Comparison of ENCODE assay signal across 1 cellular context in genomic region chr1:30731806-30732276, GRCh38.
TF ChIP-seq lines count a peak whose summit lies in the region.

No MANE protein-coding gene starts in this region.

TF ChIP-seq in K562, 482 proteins besides CTCF, POLR2A, EP300 and RAD21 (continued from another document and continues in another):
- TF ChIP-seq ZNF146 (CRISPR knock-in tag; IDR thresholded peaks at IDR 0.05; ENCODE audit: unreplicated experiment): no peak
- TF ChIP-seq NCOA1 (IDR thresholded peaks at IDR 0.05; ENCODE audit: low read depth): no peak
- no peak for TF ChIP-seq SNAPC5 (CRISPR knock-in tag; IDR thresholded peaks at IDR 0.05)
- TF ChIP-seq MED1 (CRISPR knock-in tag; IDR thresholded peaks at IDR 0.05; ENCODE audit: borderline replicate concordance): no peak
- no peak for TF ChIP-seq ZNF232 (CRISPR knock-in tag; IDR thresholded peaks at IDR 0.05)
- no peak for TF ChIP-seq ZNF583 (CRISPR knock-in tag; IDR thresholded peaks at IDR 0.05)
- TF ChIP-seq ZBTB2 (IDR thresholded peaks at IDR 0.05): 0 out of 2 replicates have a peak, but pooled peaks have one; percentile 49
- no peak for TF ChIP-seq HOXB6 (CRISPR knock-in tag; IDR thresholded peaks at IDR 0.05; ENCODE audit: borderline replicate concordance)
- no peak for TF ChIP-seq RBM34 (IDR thresholded peaks at IDR 0.05; ENCODE audit: borderline replicate concordance, insufficient read depth, low read length)
- TF ChIP-seq ILF3 (IDR thresholded peaks at IDR 0.05; ENCODE audit: borderline replicate concordance): no peak
- no peak for TF ChIP-seq TCF7 (IDR thresholded peaks at IDR 0.05; ENCODE audit: borderline replicate concordance)
- TF ChIP-seq ZNF589 (CRISPR knock-in tag; IDR thresholded peaks at IDR 0.05; ENCODE audit: low read depth): no peak
- peak; percentile 64 for TF ChIP-seq TCF3 (CRISPR knock-in tag; IDR thresholded peaks at IDR 0.05)
- peak; percentile 79 for TF ChIP-seq ZBTB9 (CRISPR knock-in tag; IDR thresholded peaks at IDR 0.05)
- 0 out of 2 replicates have a peak, but pooled peaks have one; percentile 42 for TF ChIP-seq ZC3H11A (IDR thresholded peaks at IDR 0.05; ENCODE audit: low read depth, low read length)
- TF ChIP-seq ZNF445 (CRISPR knock-in tag; IDR thresholded peaks at IDR 0.05; ENCODE audit: low read depth): 0 out of 2 replicates have a peak, but pooled peaks have one; percentile 29
- no peak for TF ChIP-seq ZNF280A (IDR thresholded peaks at IDR 0.05; ENCODE audit: low read depth, partially characterized antibody)
- no peak for TF ChIP-seq ZSCAN32 (CRISPR knock-in tag; IDR thresholded peaks at IDR 0.05)
- TF ChIP-seq BDP1 (IDR thresholded peaks at IDR 0.05; ENCODE audit: insufficient read depth, insufficient read length): no peak
- no peak for TF ChIP-seq ZFP30 (CRISPR knock-in tag; IDR thresholded peaks at IDR 0.05; ENCODE audit: borderline replicate concordance)
- TF ChIP-seq TEAD4 (IDR thresholded peaks at IDR 0.05; ENCODE audit: low read length): no peak
- TF ChIP-seq TEAD4 (CRISPR knock-in tag; IDR thresholded peaks at IDR 0.05; ENCODE audit: borderline replicate concordance): no peak
- peak; percentile 21 to 66; a peak in 2 of 4 replicates for TF ChIP-seq TRIM24 (IDR thresholded peaks at IDR 0.05)
- TF ChIP-seq HMBOX1 (IDR thresholded peaks at IDR 0.05): no peak; the same call in 1 of the 2 replicates
- 0 out of 2 replicates have a peak, but pooled peaks have one; percentile 63 for TF ChIP-seq ZNF764 (CRISPR knock-in tag; IDR thresholded peaks at IDR 0.05; ENCODE audit: low read depth)
- no peak for TF ChIP-seq ZNF398 (CRISPR knock-in tag; IDR thresholded peaks at IDR 0.05)
- no peak for TF ChIP-seq ZBTB40 (IDR thresholded peaks at IDR 0.05)
- TF ChIP-seq ZBTB40 (CRISPR knock-in tag; IDR thresholded peaks at IDR 0.05): no peak
- TF ChIP-seq ZNF23 (CRISPR knock-in tag; IDR thresholded peaks at IDR 0.05): no peak
- TF ChIP-seq SMARCB1 (IDR thresholded peaks at IDR 0.05; ENCODE audit: insufficient read length, low read depth): no peak
- TF ChIP-seq C11orf30 (IDR thresholded peaks at IDR 0.05; ENCODE audit: low read depth): no peak
- no peak for TF ChIP-seq HEY1 (CRISPR knock-in tag; IDR thresholded peaks at IDR 0.05; ENCODE audit: borderline replicate concordance)
- TF ChIP-seq SIN3A (IDR thresholded peaks at IDR 0.05; ENCODE audit: borderline replicate concordance in 2 of 2, control insufficient read depth in 1 of 2, low read depth in 2 of 2, low read length in 2 of 2): no peak
